In the genomic region with DNA sequence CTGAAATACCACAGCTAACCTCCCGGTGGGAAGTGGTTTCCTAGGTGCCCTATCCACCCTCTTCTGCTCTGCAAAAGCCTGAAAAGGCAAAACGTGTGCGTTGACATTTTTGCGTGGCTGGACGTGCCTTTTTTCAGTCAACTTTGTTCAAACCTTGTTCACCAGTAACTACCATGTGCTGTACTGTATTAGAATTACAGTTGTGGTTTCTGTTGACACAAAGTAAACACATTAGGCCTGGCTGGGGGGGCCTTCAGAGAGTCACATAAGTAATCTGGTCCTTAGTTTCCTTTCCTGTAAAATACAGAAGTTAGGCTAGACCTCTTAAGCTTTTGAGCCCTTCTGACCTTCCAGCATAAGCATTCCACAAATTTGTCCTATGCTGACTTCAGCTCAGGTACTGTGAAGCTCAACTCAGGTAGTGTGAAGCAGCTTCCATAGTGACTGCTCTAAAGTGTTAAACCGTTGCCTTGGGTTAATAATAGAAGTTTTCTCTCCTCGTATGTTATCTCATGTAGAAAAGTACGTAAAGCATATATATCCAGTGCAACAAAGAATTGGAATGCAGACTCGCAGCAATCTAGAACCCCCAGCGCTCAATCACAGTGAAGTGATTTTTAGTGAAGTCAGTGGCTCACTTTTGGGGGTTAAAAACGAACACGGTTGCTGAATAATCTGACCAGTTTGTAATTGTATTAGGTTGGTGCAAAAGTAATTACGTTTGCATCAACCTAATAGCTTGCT, we compare ENCODE assay signal across 8 cellular contexts. TPM values are rescaled to one million over a fixed set of nuclear protein-coding genes. Genes with fewer than 3 reads are reported as not detected.
A peak's percentile ranks its signal among the peaks of the same experiment; 100 is the strongest.
DNase-seq lines count a peak whose midpoint lies in the region; ATAC-seq, FAIRE-seq and TF ChIP-seq lines count a peak whose summit lies in the region.

No MANE protein-coding gene starts in this region.

- no peak overlapping the region for H2AFZ ChIP-seq in hepatocyte

- H3K4me1 ChIP-seq in hepatocyte (ENCODE audit: insufficient read depth) (peaks cover 32% of the 10 kb centered on the region), small intestine (ENCODE audit: control insufficient read depth in 2 of 2, insufficient read depth in 1 of 2, low read depth in 1 of 2, low read length in 1 of 2) (peaks cover 2 to 11% of the 10 kb centered on the region in 2 donors)

- H3K27me3 ChIP-seq in hepatocyte: no peaks in the 10 kb centered on the region
- no peaks in the 10 kb centered on the region for H3K27me3 ChIP-seq in small intestine (ENCODE audit: control insufficient read depth in 2 of 2, insufficient read depth in 2 of 2, low read length in 2 of 2)

- ATAC-seq in HG03175 (IDR thresholded peaks at IDR 0.05; ENCODE audit: unreplicated experiment) (no peak), HG02981 (IDR thresholded peaks at IDR 0.05; ENCODE audit: unreplicated experiment) (no peak)

- no peaks in the 10 kb centered on the region for H3K9me3 ChIP-seq in hepatocyte (ENCODE audit: low read depth)
- no peaks in the 10 kb centered on the region for H3K9me3 ChIP-seq in small intestine (ENCODE audit: control insufficient read depth, low read depth)

- no peaks in the 10 kb centered on the region for H3K9me3 Mint-ChIP-seq in activated CD4-positive, alpha-beta T cell treated with anti-CD3 and anti-CD28 coated beads, Interleukin-2, amount 10 ng/mL, durations not matched to agents 7 days and 5 days

- POLR2A ChIA-PET in activated CD4-positive, alpha-beta T cell treated with anti-CD3 and anti-CD28 coated beads, Interleukin-2, amount 10 ng/mL, durations not matched to agents 7 days and 5 days (lab: Charles Lee): no interaction called here

- H4K20me1 ChIP-seq in hepatocyte (ENCODE audit: insufficient read depth, poor library complexity, severe bottlenecking): peaks cover 64% of the 10 kb centered on the region

- no peaks in the 10 kb centered on the region for H3K27me3 Mint-ChIP-seq in activated CD4-positive, alpha-beta T cell treated with anti-CD3 and anti-CD28 coated beads, Interleukin-2, amount 10 ng/mL, durations not matched to agents 7 days and 5 days

- DNase-seq in activated CD4-positive, alpha-beta T cell treated with anti-CD3 and anti-CD28 coated beads, Interleukin-2, amount 10 ng/mL, durations not matched to agents 7 days and 5 days: peak; percentile 27
- DNase-seq in activated CD4-positive, alpha-beta T cell treated with anti-CD3 and anti-CD28 coated beads, Interleukin-2, amount 50 U/mL, for 1 hour: no peak
- DNase-seq in hepatocyte (ENCODE audit: low spot score) (no peak), small intestine (peak; percentile 20), NCI-H2029 treated with DMSO at 0.1 percent for 48 hours (lab: John Stamatoyannopoulos, UW) (no peak)

- H3K27ac Mint-ChIP-seq in activated CD4-positive, alpha-beta T cell treated with anti-CD3 and anti-CD28 coated beads, Interleukin-2, amount 10 ng/mL, durations not matched to agents 7 days and 5 days: peak overlapping the region; percentile 100

- TF ChIP-seq CTCF in VCaP (conservative IDR thresholded peaks at IDR 0.05): no peak
- TF ChIP-seq CTCF in hepatocyte (IDR thresholded peaks at IDR 0.05; ENCODE audit: poor library complexity): no peak

- H3K79me2 ChIP-seq in hepatocyte: peaks cover 85% of the 10 kb centered on the region

- no peaks in the 10 kb centered on the region for H3K9me2 ChIP-seq in hepatocyte (replicated peaks; ENCODE audit: insufficient read depth)

- H3K36me3 ChIP-seq in hepatocyte (replicated peaks; ENCODE audit: insufficient read depth, low read depth) (no peaks in the 10 kb centered on the region), small intestine (ENCODE audit: control insufficient read depth in 2 of 2, insufficient read depth in 2 of 2, low read length in 2 of 2) (peaks cover 5 to 7% of the 10 kb centered on the region in 2 donors)

- H3K27ac ChIP-seq in VCaP: peak overlapping the region; percentile 99; the same call in 1 of the 2 replicates
- peak overlapping the region; percentile 97 for H3K27ac ChIP-seq in hepatocyte
- peak overlapping the region in 1 of 2 donors; percentile 5 for H3K27ac ChIP-seq in small intestine (ENCODE audit: low read depth in 1 of 2, low read length in 1 of 2)

- peak overlapping the region; percentile 94 for H3K4me2 ChIP-seq in hepatocyte

- peaks cover 68% of the 10 kb centered on the region for H3K36me3 Mint-ChIP-seq in activated CD4-positive, alpha-beta T cell treated with anti-CD3 and anti-CD28 coated beads, Interleukin-2, amount 10 ng/mL, durations not matched to agents 7 days and 5 days (ENCODE audit: low read depth)

- peak overlapping the region; percentile 39 for H3K4me3 ChIP-seq in hepatocyte
- H3K4me3 ChIP-seq in small intestine (ENCODE audit: low read depth in 1 of 2, low read length in 2 of 2): peak overlapping the region; percentile 90 to 98

- FAIRE-seq in small intestine (lab: Jason Lieb, UNC): no peak

- 12% methylated on average over 13 of the region's 13 CpGs for WGBS in hepatocyte (ENCODE audit: low lambda C conversion rate, missing lambda C conversion rate)
- WGBS in small intestine, 3 donors: 3 to 8% (median 4%) methylated on average over 13 of the region's 13 CpGs

- peaks cover 56% of the 10 kb centered on the region for H3K4me1 Mint-ChIP-seq in activated CD4-positive, alpha-beta T cell treated with anti-CD3 and anti-CD28 coated beads, Interleukin-2, amount 10 ng/mL, durations not matched to agents 7 days and 5 days

- H3K4me3 Mint-ChIP-seq in activated CD4-positive, alpha-beta T cell treated with anti-CD3 and anti-CD28 coated beads, Interleukin-2, amount 10 ng/mL, durations not matched to agents 7 days and 5 days: peak overlapping the region; percentile 82

- CTCF ChIA-PET in activated CD4-positive, alpha-beta T cell treated with anti-CD3 and anti-CD28 coated beads, Interleukin-2, amount 10 ng/mL, durations not matched to agents 7 days and 5 days (lab: Charles Lee): interaction anchor here (0.6 kb wide), 1 partner anchor 848 kb away, joined by 6 read pairs; no protein-coding TSS in a partner anchor

RNA-seq across cellular contexts. Expression of a gene that starts 1.8 kb away (rescaled TPM):
- 100 to 1,000 TPM; 329 to 400 TPM for total RNA-seq in activated CD4-positive, alpha-beta T cell treated with anti-CD3 and anti-CD28 coated beads, Interleukin-2, amount 10 ng/mL, durations not matched to agents 7 days and 5 days
- total RNA-seq in hepatocyte: 161 TPM in 2 replicates
- polyA plus RNA-seq in hepatocyte (269 and 315 TPM in 2 replicates), small intestine (100 to 1,000 TPM; 145 to 191 (median 181) TPM)

RNA-seq across cellular contexts. Expression of a gene that starts 2.1 kb away (rescaled TPM):
- total RNA-seq in activated CD4-positive, alpha-beta T cell treated with anti-CD3 and anti-CD28 coated beads, Interleukin-2, amount 10 ng/mL, durations not matched to agents 7 days and 5 days: 10 to 100 TPM; 31.2 to 33.0 TPM
- 25.8 and 27.2 TPM in 2 replicates for total RNA-seq in hepatocyte
- polyA plus RNA-seq in hepatocyte (46.7 and 58.1 TPM in 2 replicates), small intestine (10 to 100 TPM; 13.6 to 43.1 (median 14.6) TPM)

RNA-seq across cellular contexts. Expression of a gene that starts 36.5 kb away (rescaled TPM):
- 1 to 10 TPM; 4.7 to 5.1 TPM for total RNA-seq in activated CD4-positive, alpha-beta T cell treated with anti-CD3 and anti-CD28 coated beads, Interleukin-2, amount 10 ng/mL, durations not matched to agents 7 days and 5 days
- total RNA-seq in hepatocyte: 10.4 and 11.7 TPM in 2 replicates
- 34.0 and 46.0 TPM in 2 replicates for polyA plus RNA-seq in hepatocyte
- 10 to 100 TPM; 26.2 to 49.0 (median 31.8) TPM for polyA plus RNA-seq in small intestine

RNA-seq across cellular contexts. Expression of a gene that starts 45.6 kb away (rescaled TPM):
- under 1 TPM; 0.37 to 0.92 TPM for total RNA-seq in activated CD4-positive, alpha-beta T cell treated with anti-CD3 and anti-CD28 coated beads, Interleukin-2, amount 10 ng/mL, durations not matched to agents 7 days and 5 days
- total RNA-seq in hepatocyte: 0.33 and 1.7 TPM in 2 replicates
- polyA plus RNA-seq in hepatocyte (5.3 and 6.3 TPM in 2 replicates), small intestine (1 to 10 TPM; 3.7 to 4.1 (median 4.0) TPM)

Comparison
In these comparisons a context has a peak if more than half of its experiments do, and no peak if none do; other contexts are left out.
1. DNase-seq: peak in activated CD4-positive, alpha-beta T cell treated with anti-CD3 and anti-CD28 coated beads, Interleukin-2, amount 10 ng/mL, durations not matched to agents 7 days and 5 days (single experiment) and small intestine (single experiment); none in activated CD4-positive, alpha-beta T cell treated with anti-CD3 and anti-CD28 coated beads, Interleukin-2, amount 50 U/mL, for 1 hour (single experiment), hepatocyte (single experiment) and NCI-H2029 treated with DMSO at 0.1 percent for 48 hours (single experiment).